In the genomic region with DNA sequence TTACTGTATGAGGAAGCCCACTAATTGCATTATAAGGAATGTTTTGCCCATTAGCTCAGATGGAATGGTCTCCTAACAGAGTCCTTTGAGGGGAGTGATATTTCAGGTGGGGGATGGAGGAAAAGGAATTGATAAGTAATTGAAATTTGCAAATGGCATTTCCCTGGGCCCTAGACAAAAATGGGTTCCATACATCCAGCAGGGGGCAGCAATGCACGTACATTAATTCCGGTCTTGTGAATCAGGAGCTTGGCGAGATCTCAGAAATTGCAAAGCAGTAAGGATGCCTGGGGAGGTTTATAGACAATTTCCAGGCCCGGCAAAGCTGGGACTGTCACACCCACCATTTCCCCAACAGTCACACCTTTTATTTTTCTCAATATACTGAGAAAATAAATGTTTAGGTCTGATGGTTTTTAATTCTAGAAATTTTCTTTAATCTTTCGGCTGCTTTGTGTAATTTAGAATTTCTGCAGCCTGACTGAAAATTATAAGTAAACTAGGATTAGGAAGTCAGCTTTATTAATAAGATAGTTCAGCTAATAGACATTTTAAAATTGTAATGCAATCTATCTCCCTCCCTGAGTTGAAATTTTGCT, we compare ENCODE assay signal across 9 cellular contexts.
A peak's percentile ranks its signal among the peaks of the same experiment; 100 is the strongest.
DNase-seq lines count a peak whose midpoint lies in the region; ATAC-seq and TF ChIP-seq lines count a peak whose summit lies in the region.
"Had no signal": no experiment of that assay in that cellular context is flagged by ENCODE, and none has a peak within 500 bp of the region (broad histone marks: within the 10 kb centered on the region; RNA-seq: fewer than 3 reads in every experiment).

No MANE protein-coding gene starts in this region.

- H3K4me1 Mint-ChIP-seq in activated T-helper 2 cell treated with anti-CD3 and anti-CD28 coated beads, Interferon-gamma antibody, Interleukin-2, Interleukin-4, amounts not matched to agents 10 μg/mL and 5 μg/mL and 100 μg/mL, durations not matched to agents 14 hours and 24 hours and 36 hours (ENCODE audit: low read depth), result no peaks in the 10 kb centered on the region
- peaks cover 2% of the 10 kb centered on the region for H3K4me1 Mint-ChIP-seq in glutamatergic neuron (ENCODE audit: low read depth, unreplicated experiment)
- H3K4me1 Mint-ChIP-seq: CD4-positive, CD25-positive, alpha-beta regulatory T cell had no signal

- no peak overlapping the region for H3K4me3 ChIP-seq in psoas muscle

- intact Hi-C loops in activated T-helper 2 cell treated with anti-CD3 and anti-CD28 coated beads, Interferon-gamma antibody, Interleukin-2, Interleukin-4, amounts not matched to agents 10 μg/mL and 5 μg/mL and 100 μg/mL, durations not matched to agents 14 hours and 24 hours and 36 hours (cut with micrococcal nuclease), result loop anchor here (2.0 to 10.0 kb wide), 2 partner anchors 624 to 1298 kb away; no protein-coding TSS in a partner anchor
- intact Hi-C loops in psoas muscle (cut with DNase I), result loop anchor here in 1 of 2 donors (5.0 kb wide), 3 partner anchors 625 to 1295 kb away; a partner anchor contains a TSS

- peaks cover 7% of the 10 kb centered on the region for H3K9me3 Mint-ChIP-seq in activated T-helper 2 cell treated with anti-CD3 and anti-CD28 coated beads, Interferon-gamma antibody, Interleukin-2, Interleukin-4, amounts not matched to agents 10 μg/mL and 5 μg/mL and 100 μg/mL, durations not matched to agents 14 hours and 24 hours and 36 hours
- peaks cover 3% of the 10 kb centered on the region for H3K9me3 Mint-ChIP-seq in glutamatergic neuron (ENCODE audit: unreplicated experiment)

- ATAC-seq in HG03378 (IDR thresholded peaks at IDR 0.05; ENCODE audit: unreplicated experiment) (peak; percentile 54), psoas muscle (no peak), GM19455 (IDR thresholded peaks at IDR 0.05; ENCODE audit: unreplicated experiment) (no peak)

- DNase-seq in NCI-H1436 (lab: John Stamatoyannopoulos, UW) (peak; percentile 62), NCI-H1436 treated with DMSO at 0.1 percent for 48 hours (lab: John Stamatoyannopoulos, UW) (no peak), NCI-H82 treated with DMSO at 0.1 percent for 48 hours (lab: John Stamatoyannopoulos, UW; ENCODE audit: unreplicated experiment) (peak; percentile 58), glutamatergic neuron (peak; percentile 82), psoas muscle (peak in 1 of 2 donors; percentile 33)
- DNase-seq in activated T-helper 2 cell treated with anti-CD3 and anti-CD28 coated beads, Interferon-gamma antibody, Interleukin-2, Interleukin-4, amounts not matched to agents 10 μg/mL and 5 μg/mL and 100 μg/mL, durations not matched to agents 14 hours and 24 hours and 36 hours (ENCODE audit: low spot score), result peak; percentile 15

- no peaks in the 10 kb centered on the region for H3K27me3 Mint-ChIP-seq in activated T-helper 2 cell treated with anti-CD3 and anti-CD28 coated beads, Interferon-gamma antibody, Interleukin-2, Interleukin-4, amounts not matched to agents 10 μg/mL and 5 μg/mL and 100 μg/mL, durations not matched to agents 14 hours and 24 hours and 36 hours (ENCODE audit: low read depth)
- no peaks in the 10 kb centered on the region for H3K27me3 Mint-ChIP-seq in glutamatergic neuron (ENCODE audit: unreplicated experiment)

- H3K9me3 ChIP-seq in psoas muscle, result peaks cover 11% of the 10 kb centered on the region

- H3K36me3 ChIP-seq in psoas muscle (ENCODE audit: insufficient read depth in 1 of 2, low read depth in 1 of 2), result no peaks in the 10 kb centered on the region

- H3K27me3 ChIP-seq in psoas muscle (ENCODE audit: insufficient read depth in 3 of 3, low read length in 2 of 3), result peaks cover 0 to 2% (median 0%) of the 10 kb centered on the region in 3 donors

- TF ChIP-seq CTCF in glutamatergic neuron (IDR thresholded peaks at IDR 0.05; ENCODE audit: partially characterized antibody, unreplicated experiment), result peak; percentile 85
- TF ChIP-seq CTCF in psoas muscle (IDR thresholded peaks at IDR 0.05), result peak; percentile 52

- H3K36me3 Mint-ChIP-seq in activated T-helper 2 cell treated with anti-CD3 and anti-CD28 coated beads, Interferon-gamma antibody, Interleukin-2, Interleukin-4, amounts not matched to agents 10 μg/mL and 5 μg/mL and 100 μg/mL, durations not matched to agents 14 hours and 24 hours and 36 hours (ENCODE audit: low read depth), result no peaks in the 10 kb centered on the region
- H3K36me3 Mint-ChIP-seq in glutamatergic neuron (ENCODE audit: unreplicated experiment), result peaks cover 19% of the 10 kb centered on the region
- H3K36me3 Mint-ChIP-seq: CD4-positive, CD25-positive, alpha-beta regulatory T cell had no signal

- no peak overlapping the region for H3K27ac ChIP-seq in psoas muscle

- WGBS in psoas muscle, 3 donors, result 20 to 23% (median 21%) methylated on average over 5 of the region's 5 CpGs

- no peaks in the 10 kb centered on the region for H3K4me1 ChIP-seq in psoas muscle

- no peak overlapping the region for H3K4me3 Mint-ChIP-seq in activated T-helper 2 cell treated with anti-CD3 and anti-CD28 coated beads, Interferon-gamma antibody, Interleukin-2, Interleukin-4, amounts not matched to agents 10 μg/mL and 5 μg/mL and 100 μg/mL, durations not matched to agents 14 hours and 24 hours and 36 hours (ENCODE audit: low read depth)
- no peak overlapping the region for H3K4me3 Mint-ChIP-seq in glutamatergic neuron (ENCODE audit: unreplicated experiment)
- H3K4me3 Mint-ChIP-seq: CD4-positive, CD25-positive, alpha-beta regulatory T cell had no signal

- H3K27ac Mint-ChIP-seq in activated T-helper 2 cell treated with anti-CD3 and anti-CD28 coated beads, Interferon-gamma antibody, Interleukin-2, Interleukin-4, amounts not matched to agents 10 μg/mL and 5 μg/mL and 100 μg/mL, durations not matched to agents 14 hours and 24 hours and 36 hours, result no peak overlapping the region
- H3K27ac Mint-ChIP-seq in glutamatergic neuron (ENCODE audit: unreplicated experiment), result no peak overlapping the region
- H3K27ac Mint-ChIP-seq: CD4-positive, CD25-positive, alpha-beta regulatory T cell had no signal
